Comparison of ENCODE assay signal across 9 cellular contexts in genomic region chr15:88243895-88244787, GRCh38. TPM values are rescaled to one million over a fixed set of nuclear protein-coding genes. Genes with fewer than 3 reads are reported as not detected.
DNase-seq lines count a peak whose midpoint lies in the region; ATAC-seq and TF ChIP-seq lines count a peak whose summit lies in the region.
"Had no signal": no experiment of that assay in that cellular context is flagged by ENCODE, and none has a peak within 500 bp of the region (broad histone marks: within the 10 kb centered on the region; RNA-seq: fewer than 3 reads in every experiment).

No MANE protein-coding gene starts in this region.

- H3K36me3 Mint-ChIP-seq in activated T-cell treated with anti-CD3 and anti-CD28 coated beads, Interleukin-2, amount 50 U/mL, for 4 hours (ENCODE audit: insufficient read depth) = no peaks in the 10 kb centered on the region

- H3K9me3 Mint-ChIP-seq in activated T-cell treated with anti-CD3 and anti-CD28 coated beads, Interleukin-2, amount 50 U/mL, for 4 hours = no peaks in the 10 kb centered on the region
- H3K9me3 Mint-ChIP-seq: central memory CD8-positive, alpha-beta T cell had no signal

- no peak overlapping the region for H3K4me3 ChIP-seq in RWPE2 (ENCODE audit: severe bottlenecking)
- no peak overlapping the region for H3K4me3 ChIP-seq in fibroblast of pulmonary artery (replicated peaks; ENCODE audit: low read depth, low read length)

- TF ChIP-seq CTCF in RWPE2 (IDR thresholded peaks at IDR 0.05; ENCODE audit: poor library complexity, severe bottlenecking) (peak; percentile 82), fibroblast of pulmonary artery (IDR thresholded peaks at IDR 0.05; ENCODE audit: low read length, missing control alignments) (peak; percentile 75)

- H3K9me3 ChIP-seq in RWPE2 (ENCODE audit: severe bottlenecking) = no peaks in the 10 kb centered on the region

- no peak overlapping the region for H3K27ac ChIP-seq in RWPE2 (ENCODE audit: poor library complexity, severe bottlenecking)

- H3K36me3 ChIP-seq in RWPE2 (ENCODE audit: low read depth) = no peaks in the 10 kb centered on the region

- no peak overlapping the region for H3K4me3 Mint-ChIP-seq in activated T-cell treated with anti-CD3 and anti-CD28 coated beads, Interleukin-2, amount 50 U/mL, for 4 hours
- H3K4me3 Mint-ChIP-seq: central memory CD8-positive, alpha-beta T cell had no signal

- DNase-seq in stimulated activated CD4-positive, alpha-beta T cell treated with anti-CD3 and anti-CD28 coated beads, Interleukin-15, amount 100 ng/mL, for 24 hours = peak; percentile 42
- no peak for DNase-seq in stimulated activated CD4-positive, alpha-beta T cell treated with anti-CD3 and anti-CD28 coated beads, Interleukin-4, amount 100 ng/mL, for 4 hours
- DNase-seq in RWPE2 (ENCODE audit: low spot score) = no peak
- DNase-seq in fibroblast of pulmonary artery (ENCODE audit: low read depth) = peak; percentile 61
- peak; percentile 54 for DNase-seq in stimulated activated CD8-positive, alpha-beta memory T cell treated with anti-CD3 and anti-CD28 coated beads, Interleukin-4, amount 100 ng/mL, for 48 hours
- DNase-seq in cerebellar nuclear complex (lab: John Stamatoyannopoulos, UW) = no peak
- DNase-seq in activated T-cell treated with anti-CD3 and anti-CD28 coated beads, Interleukin-2, amount 50 U/mL, for 4 hours = no peak

- peaks cover 36% of the 10 kb centered on the region for H3K27me3 Mint-ChIP-seq in activated T-cell treated with anti-CD3 and anti-CD28 coated beads, Interleukin-2, amount 50 U/mL, for 4 hours (ENCODE audit: low read depth)

- H3K27me3 ChIP-seq in RWPE2 (ENCODE audit: insufficient read depth, poor library complexity, severe bottlenecking) = no peaks in the 10 kb centered on the region

- H3K4me1 ChIP-seq in RWPE2 (ENCODE audit: insufficient read depth, poor library complexity, severe bottlenecking) = no peaks in the 10 kb centered on the region

- peaks cover 6% of the 10 kb centered on the region for H3K4me1 Mint-ChIP-seq in activated T-cell treated with anti-CD3 and anti-CD28 coated beads, Interleukin-2, amount 50 U/mL, for 4 hours (ENCODE audit: low read depth)

- peak; percentile 46 for ATAC-seq in HG02852 (IDR thresholded peaks at IDR 0.05; ENCODE audit: unreplicated experiment)
- no peak for ATAC-seq in RWPE2 (ENCODE audit: low read depth)
- ATAC-seq in activated T-cell treated with anti-CD3 and anti-CD28 coated beads, Interleukin-2, amount 50 U/mL, for 4 hours = no peak

RNA-seq across cellular contexts. Expression of gene NTRK3, which starts 12.4 kb away (rescaled TPM):
- total RNA-seq in activated T-cell treated with anti-CD3 and anti-CD28 coated beads, Interleukin-2, amount 50 U/mL, for 4 hours = 1 to 10 TPM in 1 of 3 donors, under 1 TPM in 1, not detected in 1; 0.18 to 1.7 TPM

Comparison
In these comparisons a context has a peak if more than half of its experiments do, and no peak if none do; other contexts are left out.
1. DNase-seq: peak in stimulated activated CD4-positive, alpha-beta T cell treated with anti-CD3 and anti-CD28 coated beads, Interleukin-15, amount 100 ng/mL, for 24 hours (single experiment), fibroblast of pulmonary artery (single experiment) and stimulated activated CD8-positive, alpha-beta memory T cell treated with anti-CD3 and anti-CD28 coated beads, Interleukin-4, amount 100 ng/mL, for 48 hours (single experiment); none in stimulated activated CD4-positive, alpha-beta T cell treated with anti-CD3 and anti-CD28 coated beads, Interleukin-4, amount 100 ng/mL, for 4 hours (0 of 2), RWPE2 (single experiment), cerebellar nuclear complex (0 of 2) and activated T-cell treated with anti-CD3 and anti-CD28 coated beads, Interleukin-2, amount 50 U/mL, for 4 hours (single experiment).